ENCODE assay signal across 1 cellular context in the genomic region with DNA sequence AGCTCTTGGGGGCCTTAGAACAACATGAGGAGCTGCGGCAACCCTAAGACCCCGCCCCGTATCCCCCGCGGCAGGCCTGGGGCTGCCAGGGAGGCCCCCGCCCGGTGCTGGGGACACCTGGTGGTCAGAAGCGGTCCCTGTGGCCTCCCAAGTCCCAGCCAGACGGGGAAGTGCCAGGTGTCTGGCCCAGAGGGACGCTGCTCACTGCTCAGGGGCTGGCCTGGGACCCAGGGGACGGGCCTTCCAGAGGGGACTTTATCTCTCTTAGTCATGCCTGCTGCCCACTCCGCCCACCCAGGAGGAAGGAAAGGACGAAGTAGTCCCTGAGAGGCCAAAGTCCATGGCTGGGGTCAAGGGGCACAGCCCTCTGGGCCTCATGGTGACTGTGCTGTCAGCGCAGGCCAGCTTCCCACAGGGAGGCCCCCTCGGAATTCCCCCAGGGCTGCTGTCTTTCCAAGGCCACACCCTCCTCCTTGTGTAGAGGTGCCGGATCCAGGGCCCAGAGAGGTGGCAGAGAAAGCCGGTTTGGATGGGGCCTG.
TF ChIP-seq lines count a peak whose summit lies in the region.

No MANE protein-coding gene starts in this region.

TF ChIP-seq in HepG2, 621 proteins besides CTCF, POLR2A, EP300 and RAD21 (continued from another document and continues in another):
- TF ChIP-seq, protein P1, sequence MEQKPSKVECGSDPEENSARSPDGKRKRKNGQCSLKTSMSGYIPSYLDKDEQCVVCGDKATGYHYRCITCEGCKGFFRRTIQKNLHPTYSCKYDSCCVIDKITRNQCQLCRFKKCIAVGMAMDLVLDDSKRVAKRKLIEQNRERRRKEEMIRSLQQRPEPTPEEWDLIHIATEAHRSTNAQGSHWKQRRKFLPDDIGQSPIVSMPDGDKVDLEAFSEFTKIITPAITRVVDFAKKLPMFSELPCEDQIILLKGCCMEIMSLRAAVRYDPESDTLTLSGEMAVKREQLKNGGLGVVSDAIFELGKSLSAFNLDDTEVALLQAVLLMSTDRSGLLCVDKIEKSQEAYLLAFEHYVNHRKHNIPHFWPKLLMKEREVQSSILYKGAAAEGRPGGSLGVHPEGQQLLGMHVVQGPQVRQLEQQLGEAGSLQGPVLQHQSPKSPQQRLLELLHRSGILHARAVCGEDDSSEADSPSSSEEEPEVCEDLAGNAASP (CRISPR knock-in tag; IDR thresholded peaks at IDR 0.05; ENCODE audit: borderline replicate concordance): no peak
- TF ChIP-seq NFE2L1 (CRISPR knock-in tag; IDR thresholded peaks at IDR 0.05; ENCODE audit: borderline replicate concordance) (no peak), ZNF292 (CRISPR knock-in tag; IDR thresholded peaks at IDR 0.05; ENCODE audit: borderline replicate concordance, low read depth) (peak; percentile 68; the same call in 1 of the 2 replicates), GATA4 (IDR thresholded peaks at IDR 0.05; ENCODE audit: borderline replicate concordance, low read depth) (no peak), ZNF569 (CRISPR knock-in tag; IDR thresholded peaks at IDR 0.05; ENCODE audit: borderline replicate concordance) (no peak), DMAP1 (CRISPR knock-in tag; IDR thresholded peaks at IDR 0.05) (no peak), ZNF577 (CRISPR knock-in tag; IDR thresholded peaks at IDR 0.05; ENCODE audit: borderline replicate concordance, low read depth) (no peak), ZNF678 (CRISPR knock-in tag; IDR thresholded peaks at IDR 0.05) (no peak), ATM (IDR thresholded peaks at IDR 0.05; ENCODE audit: borderline replicate concordance) (no peak), MTF2 (CRISPR knock-in tag; IDR thresholded peaks at IDR 0.05; ENCODE audit: borderline replicate concordance) (no peak), MTA1 (CRISPR knock-in tag; IDR thresholded peaks at IDR 0.05; ENCODE audit: borderline replicate concordance) (peak; percentile 79; the same call in 1 of the 2 replicates), ZFP1 (CRISPR knock-in tag; IDR thresholded peaks at IDR 0.05) (no peak), PHF21A (CRISPR knock-in tag; IDR thresholded peaks at IDR 0.05) (peak; percentile 49; the same call in 1 of the 2 replicates), ZNF205 (CRISPR knock-in tag; IDR thresholded peaks at IDR 0.05) (0 out of 2 replicates have a peak, but pooled peaks have one; percentile 22), REPIN1 (CRISPR knock-in tag; IDR thresholded peaks at IDR 0.05; ENCODE audit: borderline replicate concordance, low read depth) (peak; percentile 31; the same call in 1 of the 2 replicates), RELA (CRISPR knock-in tag; IDR thresholded peaks at IDR 0.05) (0 out of 2 replicates have a peak, but pooled peaks have one; percentile 63)
- TF ChIP-seq, protein P2, sequence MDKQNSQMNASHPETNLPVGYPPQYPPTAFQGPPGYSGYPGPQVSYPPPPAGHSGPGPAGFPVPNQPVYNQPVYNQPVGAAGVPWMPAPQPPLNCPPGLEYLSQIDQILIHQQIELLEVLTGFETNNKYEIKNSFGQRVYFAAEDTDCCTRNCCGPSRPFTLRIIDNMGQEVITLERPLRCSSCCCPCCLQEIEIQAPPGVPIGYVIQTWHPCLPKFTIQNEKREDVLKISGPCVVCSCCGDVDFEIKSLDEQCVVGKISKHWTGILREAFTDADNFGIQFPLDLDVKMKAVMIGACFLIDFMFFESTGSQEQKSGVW (CRISPR knock-in tag; IDR thresholded peaks at IDR 0.05; ENCODE audit: borderline replicate concordance): no peak
- TF ChIP-seq, protein P3, sequence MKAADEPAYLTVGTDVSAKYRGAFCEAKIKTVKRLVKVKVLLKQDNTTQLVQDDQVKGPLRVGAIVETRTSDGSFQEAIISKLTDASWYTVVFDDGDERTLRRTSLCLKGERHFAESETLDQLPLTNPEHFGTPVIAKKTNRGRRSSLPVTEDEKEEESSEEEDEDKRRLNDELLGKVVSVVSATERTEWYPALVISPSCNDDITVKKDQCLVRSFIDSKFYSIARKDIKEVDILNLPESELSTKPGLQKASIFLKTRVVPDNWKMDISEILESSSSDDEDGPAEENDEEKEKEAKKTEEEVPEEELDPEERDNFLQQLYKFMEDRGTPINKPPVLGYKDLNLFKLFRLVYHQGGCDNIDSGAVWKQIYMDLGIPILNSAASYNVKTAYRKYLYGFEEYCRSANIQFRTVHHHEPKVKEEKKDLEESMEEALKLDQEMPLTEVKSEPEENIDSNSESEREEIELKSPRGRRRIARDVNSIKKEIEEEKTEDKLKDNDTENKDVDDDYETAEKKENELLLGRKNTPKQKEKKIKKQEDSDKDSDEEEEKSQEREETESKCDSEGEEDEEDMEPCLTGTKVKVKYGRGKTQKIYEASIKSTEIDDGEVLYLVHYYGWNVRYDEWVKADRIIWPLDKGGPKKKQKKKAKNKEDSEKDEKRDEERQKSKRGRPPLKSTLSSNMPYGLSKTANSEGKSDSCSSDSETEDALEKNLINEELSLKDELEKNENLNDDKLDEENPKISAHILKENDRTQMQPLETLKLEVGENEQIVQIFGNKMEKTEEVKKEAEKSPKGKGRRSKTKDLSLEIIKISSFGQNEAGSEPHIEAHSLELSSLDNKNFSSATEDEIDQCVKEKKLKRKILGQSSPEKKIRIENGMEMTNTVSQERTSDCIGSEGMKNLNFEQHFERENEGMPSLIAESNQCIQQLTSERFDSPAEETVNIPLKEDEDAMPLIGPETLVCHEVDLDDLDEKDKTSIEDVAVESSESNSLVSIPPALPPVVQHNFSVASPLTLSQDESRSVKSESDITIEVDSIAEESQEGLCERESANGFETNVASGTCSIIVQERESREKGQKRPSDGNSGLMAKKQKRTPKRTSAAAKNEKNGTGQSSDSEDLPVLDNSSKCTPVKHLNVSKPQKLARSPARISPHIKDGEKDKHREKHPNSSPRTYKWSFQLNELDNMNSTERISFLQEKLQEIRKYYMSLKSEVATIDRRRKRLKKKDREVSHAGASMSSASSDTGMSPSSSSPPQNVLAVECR (CRISPR knock-in tag; IDR thresholded peaks at IDR 0.05; ENCODE audit: borderline replicate concordance): peak; percentile 65; the same call in 1 of the 2 replicates
- TF ChIP-seq, protein P4, sequence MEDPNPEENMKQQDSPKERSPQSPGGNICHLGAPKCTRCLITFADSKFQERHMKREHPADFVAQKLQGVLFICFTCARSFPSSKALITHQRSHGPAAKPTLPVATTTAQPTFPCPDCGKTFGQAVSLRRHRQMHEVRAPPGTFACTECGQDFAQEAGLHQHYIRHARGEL (CRISPR knock-in tag; IDR thresholded peaks at IDR 0.05): no peak
- TF ChIP-seq, protein P5, sequence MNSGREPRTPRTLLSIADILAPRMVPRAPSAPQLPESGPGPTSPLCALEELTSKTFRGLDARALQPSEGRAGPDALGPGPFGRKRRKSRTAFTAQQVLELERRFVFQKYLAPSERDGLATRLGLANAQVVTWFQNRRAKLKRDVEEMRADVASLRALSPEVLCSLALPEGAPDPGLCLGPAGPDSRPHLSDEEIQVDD (CRISPR knock-in tag; IDR thresholded peaks at IDR 0.05; ENCODE audit: borderline replicate concordance): no peak
- TF ChIP-seq, protein P6, sequence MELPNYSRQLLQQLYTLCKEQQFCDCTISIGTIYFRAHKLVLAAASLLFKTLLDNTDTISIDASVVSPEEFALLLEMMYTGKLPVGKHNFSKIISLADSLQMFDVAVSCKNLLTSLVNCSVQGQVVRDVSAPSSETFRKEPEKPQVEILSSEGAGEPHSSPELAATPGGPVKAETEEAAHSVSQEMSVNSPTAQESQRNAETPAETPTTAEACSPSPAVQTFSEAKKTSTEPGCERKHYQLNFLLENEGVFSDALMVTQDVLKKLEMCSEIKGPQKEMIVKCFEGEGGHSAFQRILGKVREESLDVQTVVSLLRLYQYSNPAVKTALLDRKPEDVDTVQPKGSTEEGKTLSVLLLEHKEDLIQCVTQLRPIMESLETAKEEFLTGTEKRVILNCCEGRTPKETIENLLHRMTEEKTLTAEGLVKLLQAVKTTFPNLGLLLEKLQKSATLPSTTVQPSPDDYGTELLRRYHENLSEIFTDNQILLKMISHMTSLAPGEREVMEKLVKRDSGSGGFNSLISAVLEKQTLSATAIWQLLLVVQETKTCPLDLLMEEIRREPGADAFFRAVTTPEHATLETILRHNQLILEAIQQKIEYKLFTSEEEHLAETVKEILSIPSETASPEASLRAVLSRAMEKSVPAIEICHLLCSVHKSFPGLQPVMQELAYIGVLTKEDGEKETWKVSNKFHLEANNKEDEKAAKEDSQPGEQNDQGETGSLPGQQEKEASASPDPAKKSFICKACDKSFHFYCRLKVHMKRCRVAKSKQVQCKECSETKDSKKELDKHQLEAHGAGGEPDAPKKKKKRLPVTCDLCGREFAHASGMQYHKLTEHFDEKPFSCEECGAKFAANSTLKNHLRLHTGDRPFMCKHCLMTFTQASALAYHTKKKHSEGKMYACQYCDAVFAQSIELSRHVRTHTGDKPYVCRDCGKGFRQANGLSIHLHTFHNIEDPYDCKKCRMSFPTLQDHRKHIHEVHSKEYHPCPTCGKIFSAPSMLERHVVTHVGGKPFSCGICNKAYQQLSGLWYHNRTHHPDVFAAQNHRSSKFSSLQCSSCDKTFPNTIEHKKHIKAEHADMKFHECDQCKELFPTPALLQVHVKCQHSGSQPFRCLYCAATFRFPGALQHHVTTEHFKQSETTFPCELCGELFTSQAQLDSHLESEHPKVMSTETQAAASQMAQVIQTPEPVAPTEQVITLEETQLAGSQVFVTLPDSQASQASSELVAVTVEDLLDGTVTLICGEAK (IDR thresholded peaks at IDR 0.05): no peak
- TF ChIP-seq, protein P6 (CRISPR knock-in tag; IDR thresholded peaks at IDR 0.05): no peak
- TF ChIP-seq, protein P7, sequence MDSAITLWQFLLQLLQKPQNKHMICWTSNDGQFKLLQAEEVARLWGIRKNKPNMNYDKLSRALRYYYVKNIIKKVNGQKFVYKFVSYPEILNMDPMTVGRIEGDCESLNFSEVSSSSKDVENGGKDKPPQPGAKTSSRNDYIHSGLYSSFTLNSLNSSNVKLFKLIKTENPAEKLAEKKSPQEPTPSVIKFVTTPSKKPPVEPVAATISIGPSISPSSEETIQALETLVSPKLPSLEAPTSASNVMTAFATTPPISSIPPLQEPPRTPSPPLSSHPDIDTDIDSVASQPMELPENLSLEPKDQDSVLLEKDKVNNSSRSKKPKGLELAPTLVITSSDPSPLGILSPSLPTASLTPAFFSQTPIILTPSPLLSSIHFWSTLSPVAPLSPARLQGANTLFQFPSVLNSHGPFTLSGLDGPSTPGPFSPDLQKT (CRISPR knock-in tag; IDR thresholded peaks at IDR 0.05; ENCODE audit: borderline replicate concordance): no peak
- TF ChIP-seq, protein P8, sequence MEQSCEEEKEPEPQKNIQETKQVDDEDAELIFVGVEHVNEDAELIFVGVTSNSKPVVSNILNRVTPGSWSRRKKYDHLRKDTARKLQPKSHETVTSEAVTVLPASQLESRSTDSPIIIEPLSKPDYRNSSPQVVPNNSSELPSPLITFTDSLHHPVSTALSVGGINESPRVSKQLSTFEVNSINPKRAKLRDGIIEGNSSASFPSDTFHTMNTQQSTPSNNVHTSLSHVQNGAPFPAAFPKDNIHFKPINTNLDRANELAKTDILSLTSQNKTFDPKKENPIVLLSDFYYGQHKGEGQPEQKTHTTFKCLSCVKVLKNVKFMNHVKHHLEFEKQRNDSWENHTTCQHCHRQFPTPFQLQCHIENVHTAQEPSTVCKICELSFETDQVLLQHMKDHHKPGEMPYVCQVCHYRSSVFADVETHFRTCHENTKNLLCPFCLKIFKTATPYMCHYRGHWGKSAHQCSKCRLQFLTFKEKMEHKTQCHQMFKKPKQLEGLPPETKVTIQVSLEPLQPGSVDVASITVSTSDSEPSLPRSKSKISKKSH (CRISPR knock-in tag; IDR thresholded peaks at IDR 0.05; ENCODE audit: borderline replicate concordance): no peak; the same call in 1 of the 2 replicates
- TF ChIP-seq, protein P9, sequence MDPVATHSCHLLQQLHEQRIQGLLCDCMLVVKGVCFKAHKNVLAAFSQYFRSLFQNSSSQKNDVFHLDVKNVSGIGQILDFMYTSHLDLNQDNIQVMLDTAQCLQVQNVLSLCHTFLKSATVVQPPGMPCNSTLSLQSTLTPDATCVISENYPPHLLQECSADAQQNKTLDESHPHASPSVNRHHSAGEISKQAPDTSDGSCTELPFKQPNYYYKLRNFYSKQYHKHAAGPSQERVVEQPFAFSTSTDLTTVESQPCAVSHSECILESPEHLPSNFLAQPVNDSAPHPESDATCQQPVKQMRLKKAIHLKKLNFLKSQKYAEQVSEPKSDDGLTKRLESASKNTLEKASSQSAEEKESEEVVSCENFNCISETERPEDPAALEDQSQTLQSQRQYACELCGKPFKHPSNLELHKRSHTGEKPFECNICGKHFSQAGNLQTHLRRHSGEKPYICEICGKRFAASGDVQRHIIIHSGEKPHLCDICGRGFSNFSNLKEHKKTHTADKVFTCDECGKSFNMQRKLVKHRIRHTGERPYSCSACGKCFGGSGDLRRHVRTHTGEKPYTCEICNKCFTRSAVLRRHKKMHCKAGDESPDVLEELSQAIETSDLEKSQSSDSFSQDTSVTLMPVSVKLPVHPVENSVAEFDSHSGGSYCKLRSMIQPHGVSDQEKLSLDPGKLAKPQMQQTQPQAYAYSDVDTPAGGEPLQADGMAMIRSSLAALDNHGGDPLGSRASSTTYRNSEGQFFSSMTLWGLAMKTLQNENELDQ (CRISPR knock-in tag; IDR thresholded peaks at IDR 0.05; ENCODE audit: borderline replicate concordance): no peak
- TF ChIP-seq, protein P10, sequence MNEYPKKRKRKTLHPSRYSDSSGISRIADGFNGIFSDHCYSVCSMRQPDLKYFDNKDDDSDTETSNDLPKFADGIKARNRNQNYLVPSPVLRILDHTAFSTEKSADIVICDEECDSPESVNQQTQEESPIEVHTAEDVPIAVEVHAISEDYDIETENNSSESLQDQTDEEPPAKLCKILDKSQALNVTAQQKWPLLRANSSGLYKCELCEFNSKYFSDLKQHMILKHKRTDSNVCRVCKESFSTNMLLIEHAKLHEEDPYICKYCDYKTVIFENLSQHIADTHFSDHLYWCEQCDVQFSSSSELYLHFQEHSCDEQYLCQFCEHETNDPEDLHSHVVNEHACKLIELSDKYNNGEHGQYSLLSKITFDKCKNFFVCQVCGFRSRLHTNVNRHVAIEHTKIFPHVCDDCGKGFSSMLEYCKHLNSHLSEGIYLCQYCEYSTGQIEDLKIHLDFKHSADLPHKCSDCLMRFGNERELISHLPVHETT (CRISPR knock-in tag; conservative IDR thresholded peaks at IDR 0.05): no peak
